21 cellular contexts compared by ENCODE assay signal in genomic region chr5:1057841-1058548, GRCh38.
"Had no signal": no experiment of that assay in that cellular context is flagged by ENCODE, and none has a peak within 500 bp of the region (broad histone marks: within the 10 kb centered on the region; RNA-seq: fewer than 3 reads in every experiment).

No MANE protein-coding gene starts in this region.

- H3K27me3 Mint-ChIP-seq: activated CD4-positive, alpha-beta memory T cell treated with anti-CD3 and anti-CD28 coated beads, Interleukin-2, amount 10 ng/mL, durations not matched to agents 7 days and 5 days; activated CD4-positive, alpha-beta T cell treated with anti-CD3 and anti-CD28 coated beads, Interleukin-2, amount 10 ng/mL, durations not matched to agents 24 days and 14 days; activated CD8-positive, alpha-beta memory T cell treated with anti-CD3 and anti-CD28 coated beads, Interleukin-2, amount 10 ng/mL, durations not matched to agents 7 days and 5 days; activated naive CD4-positive, alpha-beta T cell treated with anti-CD3 and anti-CD28 coated beads, Interleukin-2, amount 50 U/mL, for 24 hours; dendritic cell treated with granulocyte-macrophage colony-stimulating factor and Interleukin-4, amounts not matched to agents 40 ng/mL and 50 ng/mL, for 4 days; memory B cell; naive B cell; stimulated activated naive B cell treated with anti-CD40 and anti-IgM and Interleukin-4, amounts not matched to agents 10 μg/mL and 1 μg/mL and 100 μg/mL, for 72 hours had no signal

- H3K4me1 Mint-ChIP-seq: activated CD4-positive, alpha-beta memory T cell treated with anti-CD3 and anti-CD28 coated beads, Interleukin-2, amount 10 ng/mL, durations not matched to agents 7 days and 5 days; activated CD4-positive, alpha-beta T cell treated with anti-CD3 and anti-CD28 coated beads, Interleukin-2, amount 10 ng/mL, durations not matched to agents 24 days and 14 days; activated CD8-positive, alpha-beta memory T cell treated with anti-CD3 and anti-CD28 coated beads, Interleukin-2, amount 10 ng/mL, durations not matched to agents 7 days and 5 days; activated naive CD4-positive, alpha-beta T cell treated with anti-CD3 and anti-CD28 coated beads, Interleukin-2, amount 50 U/mL, for 24 hours; memory B cell; stimulated activated naive B cell treated with anti-CD40 and anti-IgM and Interleukin-4, amounts not matched to agents 10 μg/mL and 1 μg/mL and 100 μg/mL, for 72 hours had no signal

- DNase-seq: activated CD4-positive, alpha-beta memory T cell treated with anti-CD3 and anti-CD28 coated beads, Interleukin-2, amount 10 ng/mL, durations not matched to agents 7 days and 5 days; activated CD4-positive, alpha-beta T cell treated with anti-CD3 and anti-CD28 coated beads, Interleukin-2, amount 10 ng/mL, durations not matched to agents 24 days and 14 days; activated CD8-positive, alpha-beta memory T cell treated with anti-CD3 and anti-CD28 coated beads, Interleukin-2, amount 10 ng/mL, durations not matched to agents 7 days and 5 days; activated gamma-delta T cell treated with Interleukin-2 at 50 U/mL for 16 hours; anterior cingulate cortex; body of pancreas; effector CD4-positive, alpha-beta T cell; foreskin keratinocyte; kidney glomerular epithelial cell; mucosa of descending colon; naive B cell; sigmoid colon; stimulated activated CD4-positive, alpha-beta T cell treated with anti-CD3 and anti-CD28 coated beads, Interleukin-2, amount 100 ng/mL, for 48 hours; stimulated activated CD8-positive, alpha-beta memory T cell treated with anti-CD3 and anti-CD28 coated beads, Interleukin-4, amount 100 ng/mL, for 48 hours; stimulated activated naive B cell treated with anti-CD40 and anti-IgM and Interleukin-4, amounts not matched to agents 10 μg/mL and 1 μg/mL and 100 μg/mL, for 72 hours; transverse colon had no signal

- ATAC-seq: activated CD8-positive, alpha-beta memory T cell treated with anti-CD3 and anti-CD28 coated beads, Interleukin-2, amount 10 ng/mL, durations not matched to agents 7 days and 5 days; body of pancreas; foreskin keratinocyte; mucosa of descending colon; pancreas; stimulated activated naive B cell treated with anti-CD40 and anti-IgM and Interleukin-4, amounts not matched to agents 10 μg/mL and 1 μg/mL and 100 μg/mL, for 72 hours had no signal

- H3K9me3 Mint-ChIP-seq: activated CD4-positive, alpha-beta memory T cell treated with anti-CD3 and anti-CD28 coated beads, Interleukin-2, amount 10 ng/mL, durations not matched to agents 7 days and 5 days; activated CD4-positive, alpha-beta T cell treated with anti-CD3 and anti-CD28 coated beads, Interleukin-2, amount 10 ng/mL, durations not matched to agents 24 days and 14 days; activated naive CD4-positive, alpha-beta T cell treated with anti-CD3 and anti-CD28 coated beads, Interleukin-2, amount 50 U/mL, for 24 hours; dendritic cell treated with granulocyte-macrophage colony-stimulating factor and Interleukin-4, amounts not matched to agents 40 ng/mL and 50 ng/mL, for 4 days; memory B cell; naive B cell; stimulated activated naive B cell treated with anti-CD40 and anti-IgM and Interleukin-4, amounts not matched to agents 10 μg/mL and 1 μg/mL and 100 μg/mL, for 72 hours had no signal

- H3K4me3 Mint-ChIP-seq: activated CD4-positive, alpha-beta memory T cell treated with anti-CD3 and anti-CD28 coated beads, Interleukin-2, amount 10 ng/mL, durations not matched to agents 7 days and 5 days; activated CD4-positive, alpha-beta T cell treated with anti-CD3 and anti-CD28 coated beads, Interleukin-2, amount 10 ng/mL, durations not matched to agents 24 days and 14 days; activated CD8-positive, alpha-beta memory T cell treated with anti-CD3 and anti-CD28 coated beads, Interleukin-2, amount 10 ng/mL, durations not matched to agents 7 days and 5 days; activated naive CD4-positive, alpha-beta T cell treated with anti-CD3 and anti-CD28 coated beads, Interleukin-2, amount 50 U/mL, for 24 hours; dendritic cell treated with granulocyte-macrophage colony-stimulating factor and Interleukin-4, amounts not matched to agents 40 ng/mL and 50 ng/mL, for 4 days; memory B cell; naive B cell; stimulated activated naive B cell treated with anti-CD40 and anti-IgM and Interleukin-4, amounts not matched to agents 10 μg/mL and 1 μg/mL and 100 μg/mL, for 72 hours had no signal

- H3K27ac Mint-ChIP-seq: activated CD4-positive, alpha-beta memory T cell treated with anti-CD3 and anti-CD28 coated beads, Interleukin-2, amount 10 ng/mL, durations not matched to agents 7 days and 5 days; activated CD4-positive, alpha-beta T cell treated with anti-CD3 and anti-CD28 coated beads, Interleukin-2, amount 10 ng/mL, durations not matched to agents 24 days and 14 days; activated CD8-positive, alpha-beta memory T cell treated with anti-CD3 and anti-CD28 coated beads, Interleukin-2, amount 10 ng/mL, durations not matched to agents 7 days and 5 days; activated naive CD4-positive, alpha-beta T cell treated with anti-CD3 and anti-CD28 coated beads, Interleukin-2, amount 50 U/mL, for 24 hours; dendritic cell treated with granulocyte-macrophage colony-stimulating factor and Interleukin-4, amounts not matched to agents 40 ng/mL and 50 ng/mL, for 4 days; memory B cell; stimulated activated naive B cell treated with anti-CD40 and anti-IgM and Interleukin-4, amounts not matched to agents 10 μg/mL and 1 μg/mL and 100 μg/mL, for 72 hours had no signal

- H3K36me3 Mint-ChIP-seq: activated CD8-positive, alpha-beta memory T cell treated with anti-CD3 and anti-CD28 coated beads, Interleukin-2, amount 10 ng/mL, durations not matched to agents 7 days and 5 days; activated naive CD4-positive, alpha-beta T cell treated with anti-CD3 and anti-CD28 coated beads, Interleukin-2, amount 50 U/mL, for 24 hours; naive B cell had no signal

- FAIRE-seq: pancreas, urothelium cell line had no signal
